Comparison of ENCODE assay signal across 14 cellular contexts in the genomic region with DNA sequence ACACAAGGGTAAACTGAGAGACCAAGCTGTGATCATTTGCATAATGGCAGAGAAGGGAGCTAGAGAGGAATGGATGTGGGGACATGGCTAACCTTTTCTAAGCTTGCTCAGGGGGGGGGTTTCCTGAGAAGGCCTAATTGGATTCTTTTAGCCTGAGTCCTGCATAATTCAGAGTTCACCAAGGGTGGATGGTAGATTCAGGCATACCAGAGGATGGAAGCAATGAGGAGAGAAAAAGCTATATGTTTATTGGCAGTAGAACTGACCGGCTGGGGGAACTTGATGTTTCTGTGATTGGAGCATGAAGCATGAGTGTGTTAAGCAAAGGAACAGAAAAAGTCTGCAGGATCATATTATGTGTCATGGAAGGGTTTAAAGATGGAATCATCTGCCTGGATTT.
"Had no signal": no experiment of that assay in that cellular context is flagged by ENCODE, and none has a peak within 500 bp of the region (broad histone marks: within the 10 kb centered on the region; RNA-seq: fewer than 3 reads in every experiment).

No MANE protein-coding gene starts in this region.

- H3K4me1 ChIP-seq: body of pancreas, pancreas had no signal

- DNase-seq: activated CD4-positive, alpha-beta T cell treated with anti-CD3 and anti-CD28 coated beads for 1 hour; activated CD4-positive, alpha-beta T cell treated with anti-CD3 and anti-CD28 coated beads, Interleukin-2, amount 50 U/mL, for 4 hours; activated naive CD4-positive, alpha-beta T cell treated with anti-CD3 and anti-CD28 coated beads, Interleukin-2, amount 10 ng/mL, durations not matched to agents 7 days and 5 days; activated T-cell treated with anti-CD3 and anti-CD28 coated beads for 4 hours; body of pancreas; central memory CD4-positive, alpha-beta T cell; hippocampal formation; pancreas; stimulated activated CD4-positive, alpha-beta T cell treated with anti-CD3 and anti-CD28 coated beads, Interleukin-12 subunit alpha, Interleukin-12 subunit beta, amount 100 ng/mL, for 4 hours; stimulated activated CD4-positive, alpha-beta T cell treated with anti-CD3 and anti-CD28 coated beads, Interleukin-2, amount 100 ng/mL, for 24 hours; T-helper 9 cell had no signal

- H3K27ac Mint-ChIP-seq: activated naive CD4-positive, alpha-beta T cell treated with anti-CD3 and anti-CD28 coated beads, Interleukin-2, amount 10 ng/mL, durations not matched to agents 7 days and 5 days; stimulated activated effector memory CD8-positive, alpha-beta T cell treated with anti-CD3 and anti-CD28 coated beads, Interleukin-12 subunit alpha, Interleukin-12 subunit beta, amount 100 ng/mL, for 72 hours had no signal

- H3K9me3 Mint-ChIP-seq: activated naive CD4-positive, alpha-beta T cell treated with anti-CD3 and anti-CD28 coated beads, Interleukin-2, amount 10 ng/mL, durations not matched to agents 7 days and 5 days; stimulated activated effector memory CD8-positive, alpha-beta T cell treated with anti-CD3 and anti-CD28 coated beads, Interleukin-12 subunit alpha, Interleukin-12 subunit beta, amount 100 ng/mL, for 72 hours had no signal

- H3K9me3 ChIP-seq: body of pancreas, esophagus muscularis mucosa, pancreas had no signal

- H3K36me3 ChIP-seq: esophagus muscularis mucosa, pancreas had no signal

- H3K27me3 ChIP-seq: body of pancreas, esophagus muscularis mucosa, pancreas had no signal

- H3K4me3 Mint-ChIP-seq: activated naive CD4-positive, alpha-beta T cell treated with anti-CD3 and anti-CD28 coated beads, Interleukin-2, amount 10 ng/mL, durations not matched to agents 7 days and 5 days; stimulated activated effector memory CD8-positive, alpha-beta T cell treated with anti-CD3 and anti-CD28 coated beads, Interleukin-12 subunit alpha, Interleukin-12 subunit beta, amount 100 ng/mL, for 72 hours had no signal

- H3K4me1 Mint-ChIP-seq: activated naive CD4-positive, alpha-beta T cell treated with anti-CD3 and anti-CD28 coated beads, Interleukin-2, amount 10 ng/mL, durations not matched to agents 7 days and 5 days; stimulated activated effector memory CD8-positive, alpha-beta T cell treated with anti-CD3 and anti-CD28 coated beads, Interleukin-12 subunit alpha, Interleukin-12 subunit beta, amount 100 ng/mL, for 72 hours had no signal

- H3K4me3 ChIP-seq: body of pancreas, coronary artery, esophagus muscularis mucosa, pancreas had no signal

- ATAC-seq: body of pancreas; pancreas; stimulated activated effector memory CD8-positive, alpha-beta T cell treated with anti-CD3 and anti-CD28 coated beads, Interleukin-12 subunit alpha, Interleukin-12 subunit beta, amount 100 ng/mL, for 72 hours had no signal

- H3K27ac ChIP-seq: body of pancreas, coronary artery, esophagus muscularis mucosa, pancreas had no signal

- H3K36me3 Mint-ChIP-seq: activated naive CD4-positive, alpha-beta T cell treated with anti-CD3 and anti-CD28 coated beads, Interleukin-2, amount 10 ng/mL, durations not matched to agents 7 days and 5 days; stimulated activated effector memory CD8-positive, alpha-beta T cell treated with anti-CD3 and anti-CD28 coated beads, Interleukin-12 subunit alpha, Interleukin-12 subunit beta, amount 100 ng/mL, for 72 hours had no signal
